ENCODE assay signal across 8 cellular contexts in genomic region chr18:36942264-36942663, GRCh38.
DNase-seq lines count a peak whose midpoint lies in the region; ATAC-seq, FAIRE-seq and TF ChIP-seq lines count a peak whose summit lies in the region.

No MANE protein-coding gene starts in this region.

- 25% methylated on average over 6 of the region's 6 CpGs; no CpG with 5 or more reads in 1 of the 2 experiments for WGBS in H1 (ENCODE audit: extremely low coverage in 1 of 2, insufficient coverage in 1 of 2, insufficient read length in 1 of 2, insufficient replicate concordance in 2 of 2, low coverage in 1 of 2, low lambda C conversion rate in 2 of 2, missing lambda C conversion rate in 1 of 2), 2 experiments

- no peak overlapping the region for H2AK5ac ChIP-seq in H1 (ENCODE audit: low read depth, low read length)

- ATAC-seq in omental fat pad (ENCODE audit: low FRiP score) = no peak

- no peak overlapping the region for H2BK5ac ChIP-seq in H1 (ENCODE audit: low read depth, low read length)

- H3K18ac ChIP-seq in H1 (ENCODE audit: extremely low read depth, low read length) = no peak overlapping the region

- H3K4me1 ChIP-seq in HAP-1 (peaks cover under 1% of the 10 kb centered on the region; the same call in 1 of the 2 replicates), H1 (replicated peaks in 1 of 4; ENCODE audit: control insufficient read depth in 3 of 4, insufficient read depth in 4 of 4, low read length in 3 of 4) (peaks cover 0 to 15% (median 0%) of the 10 kb centered on the region in 4 experiments; a peak in 2 of 7 replicates)

- TF ChIP-seq RAD21 in H1 (IDR thresholded peaks at IDR 0.05 in 1 of 2, conservative IDR thresholded peaks at IDR 0.05 in 1 of 2; ENCODE audit: low read depth in 2 of 2, low read length in 2 of 2) = peak; percentile 96 to 97

- peak; percentile 92 for FAIRE-seq in H1 (lab: Jason Lieb, UNC)

- no peak overlapping the region for H4K91ac ChIP-seq in H1 (replicated peaks; ENCODE audit: insufficient read length, low read length)

- H4K8ac ChIP-seq in H1 (ENCODE audit: extremely low read depth, insufficient read depth, low read length) = no peak overlapping the region

- in situ Hi-C loops in HAP-1 (cut with MboI; ENCODE audit: low sequenced_read_pairs) = loop anchor here (25.0 kb wide), 1 partner anchor 545 kb away; no protein-coding TSS in a partner anchor

- no peak overlapping the region for H3K4me2 ChIP-seq in H1 (ENCODE audit: insufficient read depth in 1 of 2, low read depth in 2 of 2, low read length in 2 of 2)

- no peak overlapping the region for H3K4ac ChIP-seq in H1 (replicated peaks; ENCODE audit: insufficient read length, low read depth, low read length)

- H4K20me1 ChIP-seq in H1 (replicated peaks in 1 of 2; ENCODE audit: control insufficient read depth in 1 of 2, insufficient read depth in 2 of 2, low read length in 2 of 2) = no peaks in the 10 kb centered on the region

- H3K36me3 ChIP-seq in HAP-1 (replicated peaks) = no peaks in the 10 kb centered on the region
- H3K36me3 ChIP-seq in H1 (ENCODE audit: control insufficient read depth in 2 of 4, insufficient read depth in 4 of 4, low read length in 3 of 4) = no peaks in the 10 kb centered on the region

- no peak overlapping the region for H3K56ac ChIP-seq in H1 (replicated peaks; ENCODE audit: insufficient read length, low read depth, low read length)

- no peak overlapping the region for H3K14ac ChIP-seq in H1 (ENCODE audit: insufficient read length)

- H3K9ac ChIP-seq in H1 (replicated peaks in 1 of 4; ENCODE audit: extremely low read depth in 1 of 4, low read depth in 3 of 4, low read length in 3 of 4) = no peak overlapping the region

- H3K4me3 ChIP-seq in HAP-1 (no peak overlapping the region), H1 (ENCODE audit: extremely low read depth in 1 of 4, insufficient read depth in 2 of 4, low read depth in 3 of 4, low read length in 4 of 4) (no peak overlapping the region), skeletal muscle cell (ENCODE audit: low read depth, low read length) (no peak overlapping the region)

- POLR2A ChIA-PET in H1 (lab: Charles Lee; ENCODE audit: partially characterized antibody) = no interaction called here

- no peak for TF ChIP-seq EP300 in H1 (IDR thresholded peaks at IDR 0.05; ENCODE audit: borderline replicate concordance in 1 of 2, low read depth in 2 of 2, low read length in 2 of 2)

- no peak overlapping the region for H2BK15ac ChIP-seq in H1 (ENCODE audit: low read length)

- no peaks in the 10 kb centered on the region for H3K79me2 ChIP-seq in H1 (ENCODE audit: control insufficient read depth in 1 of 2, insufficient read depth in 2 of 2, low read length in 2 of 2)

- H3K79me1 ChIP-seq in H1 (ENCODE audit: low read depth, low read length) = no peaks in the 10 kb centered on the region

- DNase-seq in DMS153 treated with DMSO at 0.1 percent for 48 hours (lab: John Stamatoyannopoulos, UW; ENCODE audit: unreplicated experiment) (peak; percentile 38), DMS153 (lab: John Stamatoyannopoulos, UW) (no peak), HAP-1 (ENCODE audit: low spot score in 2 of 2) (peak; percentile 22 to 55), NCI-H526 treated with DMSO at 0.1 percent for 48 hours (lab: John Stamatoyannopoulos, UW) (peak; percentile 51), H1 (ENCODE audit: low read depth in 1 of 2, low spot score in 2 of 2) (no peak), skeletal muscle cell (ENCODE audit: low read depth) (peak; percentile 6), omental fat pad (ENCODE audit: low spot score) (no peak)
- DNase-seq in stimulated activated CD4-positive, alpha-beta T cell treated with anti-CD3 and anti-CD28 coated beads, Interleukin-1b, Interleukin-23, amount 100 ng/mL, for 48 hours = no peak

- no peak overlapping the region for H2BK120ac ChIP-seq in H1 (replicated peaks; ENCODE audit: low read depth, low read length)

- no peak overlapping the region for H3K23ac ChIP-seq in H1 (ENCODE audit: insufficient read length)

- no peaks in the 10 kb centered on the region for H3K23me2 ChIP-seq in H1 (ENCODE audit: low read depth, low read length)

- no peak for TF ChIP-seq POLR2A in H1 (IDR thresholded peaks at IDR 0.05; ENCODE audit: control extremely low read depth in 1 of 2, low read depth in 2 of 2, low read length in 2 of 2)

- H2BK12ac ChIP-seq in H1 (ENCODE audit: low read depth, low read length) = no peak overlapping the region

- no peak overlapping the region for H2AFZ ChIP-seq in H1 (ENCODE audit: low read length)

- H4K5ac ChIP-seq in H1 (ENCODE audit: insufficient read length, low read depth, low read length) = no peak overlapping the region

- CTCF ChIA-PET in H1 (lab: Charles Lee; ENCODE audit: partially characterized antibody) = interaction anchor here (0.6 to 5.2 kb wide), 77 partner anchors 9 to 1304 kb away, joined by 3 to 40 read pairs (median 4); partner anchors contain the start of genes KIAA1328 and TPGS2

- H3K9me3 ChIP-seq in HAP-1 (no peaks in the 10 kb centered on the region), H1 (ENCODE audit: insufficient read depth in 2 of 2, low read depth in 1 of 2, low read length in 1 of 2) (no peaks in the 10 kb centered on the region)

- no peak overlapping the region for H3K27ac ChIP-seq in H1 (ENCODE audit: low read depth, low read length)

- no peak overlapping the region for H2BK20ac ChIP-seq in H1 (ENCODE audit: low read length)

- TF ChIP-seq CTCF in H1 (IDR thresholded peaks at IDR 0.05; ENCODE audit: control extremely low read depth in 1 of 3, insufficient read depth in 1 of 3, low read depth in 1 of 3, low read length in 3 of 3) (peak in 2 of 3 experiments; percentile 73 to 87; a peak in 3 of 4 replicates), omental fat pad (IDR thresholded peaks at IDR 0.05) (no peak)

- H3K27me3 ChIP-seq in HAP-1 (ENCODE audit: low read depth) (no peaks in the 10 kb centered on the region), H1 (replicated peaks in 1 of 4; ENCODE audit: control insufficient read depth in 3 of 4, extremely low read depth in 1 of 4, insufficient read depth in 3 of 4, low read length in 3 of 4) (no peaks in the 10 kb centered on the region)

TF ChIP-seq in H1, 55 proteins besides CTCF, POLR2A, EP300 and RAD21:
- no peak for TF ChIP-seq SP1 (IDR thresholded peaks at IDR 0.05; ENCODE audit: low read depth, low read length)
- no peak for TF ChIP-seq HDAC6 (IDR thresholded peaks at IDR 0.05; ENCODE audit: low read depth, low read length)
- TF ChIP-seq POLR2AphosphoS5 (IDR thresholded peaks at IDR 0.05; ENCODE audit: low read depth, low read length) = no peak
- TF ChIP-seq POU5F1 (IDR thresholded peaks at IDR 0.05; ENCODE audit: low read depth, low read length) = no peak
- TF ChIP-seq TAF1 (IDR thresholded peaks at IDR 0.05; ENCODE audit: low read depth, low read length) = no peak
- TF ChIP-seq MAX (IDR thresholded peaks at IDR 0.05) = no peak
- 0 out of 2 replicates have a peak, but pooled peaks have one; percentile 12 for TF ChIP-seq JUND (IDR thresholded peaks at IDR 0.05; ENCODE audit: low read length)

Comparison
In these comparisons a context has a peak if more than half of its experiments do, and no peak if none do; other contexts are left out.
1. DNase-seq: peak in DMS153 treated with DMSO at 0.1 percent for 48 hours (single experiment), HAP-1 (2 of 2), NCI-H526 treated with DMSO at 0.1 percent for 48 hours (single experiment) and skeletal muscle cell (single experiment); none in DMS153 (single experiment), H1 (0 of 2), omental fat pad (single experiment) and stimulated activated CD4-positive, alpha-beta T cell treated with anti-CD3 and anti-CD28 coated beads, Interleukin-1b, Interleukin-23, amount 100 ng/mL, for 48 hours (single experiment).
2. CTCF ChIP-seq: peak in H1 (2 of 3); none in omental fat pad (0 of 3).